2 cellular contexts compared by ENCODE assay signal in genomic region chr2:108937367-108938017, GRCh38.
TF ChIP-seq lines count a peak whose summit lies in the region.

No MANE protein-coding gene starts in this region.

TF ChIP-seq in HepG2, 621 proteins besides CTCF, POLR2A, EP300 and RAD21:
- TF ChIP-seq LCORL (IDR thresholded peaks at IDR 0.05) (peak; percentile 51; the same call in 1 of the 2 replicates), LCORL (CRISPR knock-in tag; IDR thresholded peaks at IDR 0.05) (no peak), MEIS2 (CRISPR knock-in tag; IDR thresholded peaks at IDR 0.05) (no peak), FOXP1 (IDR thresholded peaks at IDR 0.05) (peak; percentile 63; the same call in 1 of the 2 replicates), FOXP1 (CRISPR knock-in tag; IDR thresholded peaks at IDR 0.05) (no peak), NBN (conservative IDR thresholded peaks at IDR 0.05) (peak; percentile 84; the same call in 1 of the 2 replicates), KLF12 (CRISPR knock-in tag; IDR thresholded peaks at IDR 0.05; ENCODE audit: borderline replicate concordance) (no peak), ATM (IDR thresholded peaks at IDR 0.05; ENCODE audit: borderline replicate concordance) (0 out of 2 replicates have a peak, but pooled peaks have one; percentile 52), FOXK2 (IDR thresholded peaks at IDR 0.05) (peak; percentile 48; the same call in 1 of the 2 replicates), PHB2 (IDR thresholded peaks at IDR 0.05; ENCODE audit: partially characterized antibody) (peak; percentile 66), KAT2B (IDR thresholded peaks at IDR 0.05; ENCODE audit: borderline replicate concordance, low read depth, low read length) (no peak), FOXM1 (CRISPR knock-in tag; IDR thresholded peaks at IDR 0.05) (no peak), MIXL1 (CRISPR knock-in tag; IDR thresholded peaks at IDR 0.05) (no peak), ZNF207 (IDR thresholded peaks at IDR 0.05; ENCODE audit: borderline replicate concordance) (peak; percentile 89; the same call in 1 of the 2 replicates)
- TF ChIP-seq, protein P1, sequence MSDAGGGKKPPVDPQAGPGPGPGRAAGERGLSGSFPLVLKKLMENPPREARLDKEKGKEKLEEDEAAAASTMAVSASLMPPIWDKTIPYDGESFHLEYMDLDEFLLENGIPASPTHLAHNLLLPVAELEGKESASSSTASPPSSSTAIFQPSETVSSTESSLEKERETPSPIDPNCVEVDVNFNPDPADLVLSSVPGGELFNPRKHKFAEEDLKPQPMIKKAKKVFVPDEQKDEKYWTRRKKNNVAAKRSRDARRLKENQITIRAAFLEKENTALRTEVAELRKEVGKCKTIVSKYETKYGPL (CRISPR knock-in tag; IDR thresholded peaks at IDR 0.05) = no peak

TF ChIP-seq in IMR-90, 13 proteins besides CTCF, POLR2A, EP300 and RAD21:
- no peak for TF ChIP-seq MXI1 (IDR thresholded peaks at IDR 0.05; ENCODE audit: borderline replicate concordance, low read depth, low read length)
